Comparison of ENCODE assay signal across 8 cellular contexts in genomic region chr10:134743-135600, GRCh38. TPM values are rescaled to one million over a fixed set of nuclear protein-coding genes. Genes with fewer than 3 reads are reported as not detected.
A peak's percentile ranks its signal among the peaks of the same experiment; 100 is the strongest.
DNase-seq lines count a peak whose midpoint lies in the region; ATAC-seq, FAIRE-seq and TF ChIP-seq lines count a peak whose summit lies in the region.

Gene ZMYND11 (plus strand): TSS chr10:135455. CDS start chr10:180013, 44,558 bp downstream.

- H3K36me3 Mint-ChIP-seq in MCF 10A (ENCODE audit: insufficient read depth, unreplicated experiment): no peaks in the 10 kb centered on the region

- no peaks in the 10 kb centered on the region for H3K27me3 Mint-ChIP-seq in MCF 10A (ENCODE audit: insufficient read depth, unreplicated experiment)

- CTCF ChIA-PET in MCF 10A (lab: Yijun Ruan, JAX): no interaction called here

- H3K9me3 Mint-ChIP-seq in MCF 10A (ENCODE audit: unreplicated experiment): no peaks in the 10 kb centered on the region

- no TSS peak for BruUV-seq in MCF 10A (replicated peaks; lab: Mats Ljungman, UMichigan)

- H3K9me3 ChIP-seq in iPS-20b (ENCODE audit: insufficient read depth, low read depth, low read length) (no peaks in the 10 kb centered on the region), small intestine (ENCODE audit: control insufficient read depth, low read depth) (no peaks in the 10 kb centered on the region)

- peak within 1 kb of the TSS; percentile 80 for H3K27ac Mint-ChIP-seq in MCF 10A (ENCODE audit: low read depth, unreplicated experiment)

- H3K27ac ChIP-seq in HL-60 (replicated peaks): peak within 1 kb of the TSS; percentile 83
- peak within 1 kb of the TSS; percentile 60 for H3K27ac ChIP-seq in iPS-20b (ENCODE audit: low read length)
- peak within 1 kb of the TSS; percentile 98 for H3K27ac ChIP-seq in small intestine (ENCODE audit: low read depth in 1 of 2, low read length in 1 of 2)

- H3K27me3 ChIP-seq in HL-60 (ENCODE audit: insufficient read depth, poor library complexity, severe bottlenecking) (no peaks in the 10 kb centered on the region), iPS-20b (ENCODE audit: insufficient read depth, low read length) (peaks cover 29% of the 10 kb centered on the region), small intestine (ENCODE audit: control insufficient read depth in 2 of 2, insufficient read depth in 2 of 2, low read length in 2 of 2) (no peaks in the 10 kb centered on the region)

- peak within 1 kb of the TSS; percentile 53 for H3K4me3 ChIP-seq in HL-60 (replicated peaks; ENCODE audit: insufficient read depth, low read length)
- H3K4me3 ChIP-seq in iPS-20b (ENCODE audit: low read length): peak within 1 kb of the TSS; percentile 83
- peak within 1 kb of the TSS; percentile 87 to 90 for H3K4me3 ChIP-seq in small intestine (ENCODE audit: low read depth in 1 of 2, low read length in 2 of 2)

- peak within 1 kb of the TSS; percentile 83 for H3K4me3 Mint-ChIP-seq in MCF 10A (ENCODE audit: unreplicated experiment)

- H3K9ac ChIP-seq in iPS-20b (ENCODE audit: low read depth, low read length): peak within 1 kb of the TSS; percentile 72; the same call in 1 of the 2 replicates

- H3K4me1 ChIP-seq in iPS-20b (ENCODE audit: insufficient read depth, low read length) (peaks cover 19% of the 10 kb centered on the region; the same call in 1 of the 2 replicates), small intestine (ENCODE audit: control insufficient read depth in 2 of 2, insufficient read depth in 1 of 2, low read depth in 1 of 2, low read length in 1 of 2) (peaks cover 0 to 5% of the 10 kb centered on the region in 2 donors)

- peak; percentile 54 for ATAC-seq in GM19455 (IDR thresholded peaks at IDR 0.05; ENCODE audit: unreplicated experiment)

- POLR2A ChIA-PET in MCF 10A (lab: Yijun Ruan, JAX): interaction anchor here (0.6 to 1.9 kb wide), 6 partner anchors 9 to 914 kb away, joined by 3 to 8 read pairs (median 4); partner anchors contain the start of gene IDI1

- intact Hi-C loops in MCF 10A (cut with micrococcal nuclease): no loop called here

- DNase-seq in D341Med (ENCODE audit: low spot score) (peak; percentile 88), HL-60 (ENCODE audit: low read depth in 1 of 2, low spot score in 1 of 2) (peak in 1 of 2 experiments; percentile 6), UCSD-AML1 (lab: John Stamatoyannopoulos, UW; ENCODE audit: unreplicated experiment) (peak; percentile 74), MCF 10A (ENCODE audit: unreplicated experiment) (peak; percentile 66), small intestine (peak; percentile 56), COR-L47 (lab: John Stamatoyannopoulos, UW) (no peak)

- H3K36me3 ChIP-seq in iPS-20b (ENCODE audit: insufficient read depth, low read depth, low read length): no peaks in the 10 kb centered on the region
- H3K36me3 ChIP-seq in small intestine (ENCODE audit: control insufficient read depth in 2 of 2, insufficient read depth in 2 of 2, low read length in 2 of 2): no peaks in the 10 kb centered on the region

- 1% methylated on average over 61 to 131 of the region's 131 CpGs for WGBS in small intestine, 3 donors

- no peak for TF ChIP-seq CTCF in HL-60 (IDR thresholded peaks at IDR 0.05; ENCODE audit: insufficient read depth, low read length)
- TF ChIP-seq CTCF in MCF 10A (IDR thresholded peaks at IDR 0.05; ENCODE audit: unreplicated experiment): no peak

- peaks cover 28% of the 10 kb centered on the region for H3K4me1 Mint-ChIP-seq in MCF 10A (ENCODE audit: insufficient read depth, unreplicated experiment)

- FAIRE-seq in small intestine (lab: Jason Lieb, UNC): no peak

RNA-seq across cellular contexts. Expression of gene ZMYND11, which starts in this region (rescaled TPM):
- 70.4 and 77.0 TPM in 2 replicates for total RNA-seq in MCF 10A (2022)
- 10 to 100 TPM; 21.7 to 30.6 (median 23.5) TPM for polyA plus RNA-seq in small intestine
